In the genomic region with DNA sequence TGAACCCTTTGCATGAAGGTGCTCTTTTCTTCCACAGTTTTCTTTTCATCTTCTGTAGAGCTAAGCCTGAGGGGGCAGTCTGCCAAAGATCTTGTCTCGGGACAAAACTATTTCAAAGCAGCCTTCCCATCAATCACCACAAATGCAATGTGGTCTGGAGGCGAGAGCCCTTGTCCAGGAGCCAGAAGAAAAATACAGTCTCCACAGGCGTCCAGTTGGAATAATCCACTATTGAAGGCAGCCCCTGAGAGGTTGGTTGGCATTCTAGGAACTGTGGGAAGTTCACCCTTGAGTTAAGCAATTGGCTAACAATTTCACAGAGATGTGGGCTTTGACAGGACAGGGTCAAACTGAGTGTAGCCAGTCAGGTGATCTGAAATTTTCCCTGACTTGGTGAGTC, we compare ENCODE assay signal across 16 cellular contexts.
DNase-seq lines count a peak whose midpoint lies in the region; ATAC-seq lines count a peak whose summit lies in the region.
"Had no signal": no experiment of that assay in that cellular context is flagged by ENCODE, and none has a peak within 500 bp of the region (broad histone marks: within the 10 kb centered on the region; RNA-seq: fewer than 3 reads in every experiment).

No MANE protein-coding gene starts in this region.

- H3K4me1 ChIP-seq in trophoblast cell (ENCODE audit: control insufficient read depth in 1 of 2, insufficient read depth in 2 of 2, low read length in 2 of 2) (peaks cover 9 to 13% of the 10 kb centered on the region in 2 experiments), mesendoderm (ENCODE audit: control insufficient read depth, low read depth, low read length) (peaks cover 5% of the 10 kb centered on the region)

- H3K9ac ChIP-seq in trophoblast cell (ENCODE audit: low read length) (no peak overlapping the region), mesendoderm (ENCODE audit: low read length) (no peak overlapping the region)

- H2AK5ac ChIP-seq in trophoblast cell (ENCODE audit: low read length) (no peak overlapping the region), mesendoderm (ENCODE audit: low read length) (no peak overlapping the region)

- H4K8ac ChIP-seq in trophoblast cell (ENCODE audit: low read depth, low read length) (no peak overlapping the region), mesendoderm (ENCODE audit: low read depth, low read length) (no peak overlapping the region)

- H3K79me2 ChIP-seq in trophoblast cell (ENCODE audit: control insufficient read depth, insufficient read depth, low read length, poor library complexity): peaks cover 5% of the 10 kb centered on the region
- peaks cover 63% of the 10 kb centered on the region for H3K79me2 ChIP-seq in mesendoderm (ENCODE audit: control insufficient read depth, insufficient read depth, low read length)

- H3K14ac ChIP-seq in trophoblast cell (ENCODE audit: low read length): no peak overlapping the region

- no peaks in the 10 kb centered on the region for H3K79me1 ChIP-seq in trophoblast cell (ENCODE audit: low read length)
- no peaks in the 10 kb centered on the region for H3K79me1 ChIP-seq in mesendoderm (ENCODE audit: low read length)

- WGBS in trophoblast cell (ENCODE audit: extremely low coverage, insufficient coverage, insufficient read length): no CpG with 5 or more reads among the region's 3 CpGs
- no CpG with 5 or more reads among the region's 3 CpGs for WGBS in mesendoderm (ENCODE audit: extremely low coverage, insufficient coverage, low lambda C conversion rate)

- H2BK5ac ChIP-seq in trophoblast cell (ENCODE audit: low read depth, low read length, poor library complexity) (no peak overlapping the region), mesendoderm (ENCODE audit: low read length) (no peak overlapping the region)

- H2BK120ac ChIP-seq in trophoblast cell (ENCODE audit: insufficient read depth, low read length, poor library complexity): no peak overlapping the region
- no peak overlapping the region for H2BK120ac ChIP-seq in mesendoderm (ENCODE audit: low read depth, low read length)

- H3K4ac ChIP-seq in trophoblast cell (ENCODE audit: low read depth, low read length): no peak overlapping the region
- H3K4ac ChIP-seq in mesendoderm (ENCODE audit: low read depth, low read length): no peak overlapping the region

- H4K5ac ChIP-seq in mesendoderm (ENCODE audit: low read length): no peak overlapping the region

- H3K18ac ChIP-seq in trophoblast cell (ENCODE audit: low read length) (no peak overlapping the region), mesendoderm (ENCODE audit: low read length) (no peak overlapping the region)

- no peak overlapping the region for H4K12ac ChIP-seq in trophoblast cell (ENCODE audit: low read depth, low read length)

- H3K56ac ChIP-seq in mesendoderm (ENCODE audit: low read length): no peak overlapping the region

- H3K27me3 ChIP-seq in trophoblast cell (ENCODE audit: insufficient read depth, low read length) (no peaks in the 10 kb centered on the region), mesendoderm (ENCODE audit: insufficient read depth, low read length, poor library complexity) (no peaks in the 10 kb centered on the region)
- H3K27me3 ChIP-seq: vagina had no signal

- DNase-seq in Caki2 (ENCODE audit: low read depth) (peak; percentile 6), RPMI7951 (ENCODE audit: low read depth) (peak; percentile 83), fibroblast of peridontal ligament (ENCODE audit: extremely low read depth) (peak; percentile 35), trophoblast cell (peak; percentile 7 to 18), mesendoderm (no peak), HCEC 1CT (no peak)
- no peak for DNase-seq in NK-92 treated with Interleukin-12 subunit alpha and Interleukin-12 subunit beta, amount 100 ng/mL, for 24 hours (lab: John Stamatoyannopoulos, UW)
- DNase-seq: activated gamma-delta T cell; AML-193; hippocampal formation; lower lobe of right lung; NCI-H1694 treated with DMSO at 0.1 percent for 48 hours; SHP77 treated with DMSO at 0.1 percent for 48 hours; stimulated activated CD4-positive, alpha-beta T cell treated with anti-CD3 and anti-CD28 coated beads, Interleukin-2, amount 100 ng/mL, for 48 hours had no signal

- no peak overlapping the region for H3K4me3 ChIP-seq in trophoblast cell (ENCODE audit: low read depth, low read length)
- no peak overlapping the region for H3K4me3 ChIP-seq in mesendoderm (ENCODE audit: low read length)
- H3K4me3 ChIP-seq: lower lobe of right lung, vagina had no signal

- no peak overlapping the region for H2BK15ac ChIP-seq in mesendoderm (replicated peaks; ENCODE audit: low read depth)

- H3K27ac ChIP-seq in trophoblast cell (ENCODE audit: low read depth, low read length): peak overlapping the region; percentile 50
- H3K27ac ChIP-seq in mesendoderm (ENCODE audit: low read depth, low read length): no peak overlapping the region
- H3K27ac ChIP-seq: lower lobe of right lung, vagina had no signal

- no peak overlapping the region for H2AFZ ChIP-seq in trophoblast cell (ENCODE audit: insufficient read depth, low read length, poor library complexity)

- no peak overlapping the region for H2BK12ac ChIP-seq in trophoblast cell (ENCODE audit: low read length)

- ATAC-seq in GM18868 (IDR thresholded peaks at IDR 0.05; ENCODE audit: unreplicated experiment): no peak
- ATAC-seq: lower lobe of right lung had no signal

- H4K91ac ChIP-seq in trophoblast cell (ENCODE audit: low read depth, low read length): no peak overlapping the region

- H3K9me3 ChIP-seq in trophoblast cell (ENCODE audit: insufficient read depth, low read depth, low read length): no peaks in the 10 kb centered on the region
- H3K9me3 ChIP-seq: lower lobe of right lung, vagina had no signal

- H3K36me3 ChIP-seq in trophoblast cell (ENCODE audit: control insufficient read depth in 1 of 2, insufficient read depth in 2 of 2, low read length in 2 of 2) (peaks cover 15 to 24% of the 10 kb centered on the region in 2 experiments), mesendoderm (ENCODE audit: control insufficient read depth, insufficient read depth, low read length) (no peaks in the 10 kb centered on the region)
- H3K36me3 ChIP-seq: lower lobe of right lung, vagina had no signal

- H3K23ac ChIP-seq in trophoblast cell (ENCODE audit: low read length) (no peak overlapping the region), mesendoderm (ENCODE audit: low read length) (no peak overlapping the region)

- no peak overlapping the region for H3K4me2 ChIP-seq in trophoblast cell (ENCODE audit: low read length)
- no peak overlapping the region for H3K4me2 ChIP-seq in mesendoderm (ENCODE audit: low read length)

- in situ Hi-C loops in Caki2 (cut with HindIII; ENCODE audit: low pct_unique_long_range_greater_than_20kb, low sequenced_read_pairs): no loop called here

Comparison
In these comparisons a context has a peak if more than half of its experiments do, and no peak if none do; other contexts are left out.
1. DNase-seq: peak in Caki2 (single experiment), RPMI7951 (single experiment), fibroblast of peridontal ligament (single experiment) and trophoblast cell (2 of 2); none in NK-92 treated with Interleukin-12 subunit alpha and Interleukin-12 subunit beta, amount 100 ng/mL, for 24 hours (single experiment), mesendoderm (single experiment) and HCEC 1CT (single experiment).